Comparison of ENCODE assay signal across 27 cellular contexts in the genomic region with DNA sequence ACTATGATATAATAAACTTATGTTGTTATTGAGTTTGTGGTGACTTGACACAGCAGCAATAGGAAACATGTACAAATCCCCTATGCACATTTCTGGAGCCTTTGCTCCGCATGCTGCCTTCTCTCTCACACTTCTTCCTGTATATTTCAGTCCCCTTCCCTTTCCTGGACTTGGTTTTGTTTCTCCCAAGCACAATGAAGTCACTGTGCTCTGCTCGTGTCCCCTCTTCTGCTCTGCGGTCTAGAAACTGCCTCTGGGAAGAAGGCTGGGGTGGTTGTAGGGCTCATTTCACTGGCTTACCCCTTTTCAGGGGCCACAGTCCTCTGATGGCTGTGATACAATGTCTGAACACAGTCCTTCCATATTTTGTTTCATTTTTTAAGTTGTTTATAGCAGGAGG. TPM values are rescaled to one million over a fixed set of nuclear protein-coding genes. Genes with fewer than 3 reads are reported as not detected.
"Had no signal": no experiment of that assay in that cellular context is flagged by ENCODE, and none has a peak within 500 bp of the region (broad histone marks: within the 10 kb centered on the region; RNA-seq: fewer than 3 reads in every experiment).

No MANE protein-coding gene starts in this region.

- H3K9me3 Mint-ChIP-seq: naive thymus-derived CD4-positive, alpha-beta T cell; stimulated activated naive CD8-positive, alpha-beta T cell treated with anti-CD3 and anti-CD28 coated beads, Interleukin-15, amount 100 ng/mL, for 72 hours had no signal

- H3K9me3 ChIP-seq: gastroesophageal sphincter, heart left ventricle, left lung, pancreas, suprapubic skin, thyroid gland had no signal

- H3K36me3 Mint-ChIP-seq: naive thymus-derived CD4-positive, alpha-beta T cell had no signal

- H3K4me1 ChIP-seq: gastroesophageal sphincter, heart left ventricle, left lung, pancreas, suprapubic skin, thyroid gland had no signal

- H3K4me3 ChIP-seq: dorsolateral prefrontal cortex, gastroesophageal sphincter, heart left ventricle, left lung, pancreas, smooth muscle cell, suprapubic skin, thyroid gland had no signal

- H3K4me2 ChIP-seq: smooth muscle cell had no signal

- H3K27me3 ChIP-seq: dorsolateral prefrontal cortex, left lung, pancreas, thyroid gland had no signal

- H3K36me3 ChIP-seq: gastroesophageal sphincter, heart left ventricle, left lung, pancreas, suprapubic skin, thyroid gland had no signal

- H3K27ac ChIP-seq: dorsolateral prefrontal cortex, epithelial cell of prostate, gastroesophageal sphincter, heart left ventricle, pancreas, suprapubic skin, thyroid gland had no signal

- H3K4me1 Mint-ChIP-seq: nephron; stimulated activated naive CD8-positive, alpha-beta T cell treated with anti-CD3 and anti-CD28 coated beads, Interleukin-15, amount 100 ng/mL, for 72 hours had no signal

- H3K27me3 Mint-ChIP-seq: progenitor cell of endocrine pancreas; stimulated activated naive CD8-positive, alpha-beta T cell treated with anti-CD3 and anti-CD28 coated beads, Interleukin-15, amount 100 ng/mL, for 72 hours had no signal

- DNase-seq: dorsolateral prefrontal cortex; effector CD4-positive, alpha-beta T cell; foreskin fibroblast; heart left ventricle; hippocampal formation; left cardiac atrium; left lung; mesendoderm; midbrain; naive thymus-derived CD4-positive, alpha-beta T cell; occipital lobe; pancreas; stimulated activated CD4-positive, alpha-beta T cell treated with anti-CD3 and anti-CD28 coated beads, Interleukin-12 subunit alpha, Interleukin-12 subunit beta, amount 100 ng/mL, for 4 hours; stimulated activated CD4-positive, alpha-beta T cell treated with anti-CD3 and anti-CD28 coated beads, Interleukin-1b, Interleukin-23, amount 100 ng/mL, for 48 hours; stimulated activated CD4-positive, alpha-beta T cell treated with anti-CD3 and anti-CD28 coated beads, Interleukin-4, amount 100 ng/mL, for 1 hour; stimulated activated CD8-positive, alpha-beta memory T cell treated with anti-CD3 and anti-CD28 coated beads, Interleukin-4, amount 100 ng/mL, for 48 hours; stimulated activated naive CD4-positive, alpha-beta T cell; stimulated activated naive CD8-positive, alpha-beta T cell treated with anti-CD3 and anti-CD28 coated beads, Interleukin-15, amount 100 ng/mL, for 72 hours; thyroid gland; trophoblast cell had no signal

- H3K27ac Mint-ChIP-seq: nephron, progenitor cell of endocrine pancreas had no signal

- H3K4me3 Mint-ChIP-seq: naive thymus-derived CD4-positive, alpha-beta T cell; nephron; stimulated activated naive CD8-positive, alpha-beta T cell treated with anti-CD3 and anti-CD28 coated beads, Interleukin-15, amount 100 ng/mL, for 72 hours had no signal

RNA-seq across cellular contexts. Expression of a gene that starts 15.7 kb away (rescaled TPM):
- total RNA-seq: lung microvascular endothelial cell had no signal
